17 cellular contexts compared by ENCODE assay signal in genomic region chr3:101509811-101510210, GRCh38. TPM values are rescaled to one million over a fixed set of nuclear protein-coding genes. Genes with fewer than 3 reads are reported as not detected.
A peak's percentile ranks its signal among the peaks of the same experiment; 100 is the strongest.
DNase-seq lines count a peak whose midpoint lies in the region; ATAC-seq and TF ChIP-seq lines count a peak whose summit lies in the region.
"Had no signal": no experiment of that assay in that cellular context is flagged by ENCODE, and none has a peak within 500 bp of the region (broad histone marks: within the 10 kb centered on the region; RNA-seq: fewer than 3 reads in every experiment).

No MANE protein-coding gene starts in this region.

- H2BK120ac ChIP-seq in mesendoderm (ENCODE audit: low read depth, low read length), result no peak overlapping the region

- H2AK5ac ChIP-seq in mesendoderm (ENCODE audit: low read length), result no peak overlapping the region

- no peaks in the 10 kb centered on the region for H3K9me3 Mint-ChIP-seq in chondrocyte (ENCODE audit: low read depth)
- H3K9me3 Mint-ChIP-seq: natural killer cell treated with Interleukin-12 subunit alpha and Interleukin-12 subunit beta and Interleukin-15 and Interleukin-18, amount 100 ng/mL, for 72 hours; stimulated activated naive B cell treated with anti-CD40 and anti-IgM and Interleukin-4, amounts not matched to agents 10 μg/mL and 1 μg/mL and 100 μg/mL, for 72 hours had no signal

- H3K18ac ChIP-seq in mesendoderm (ENCODE audit: low read length), result no peak overlapping the region

- no TSS peak for BruUV-seq in PC-3 (replicated peaks; lab: Mats Ljungman, UMichigan)

- no peaks in the 10 kb centered on the region for H3K27me3 Mint-ChIP-seq in chondrocyte (ENCODE audit: low read depth)
- H3K27me3 Mint-ChIP-seq: natural killer cell treated with Interleukin-12 subunit alpha and Interleukin-12 subunit beta and Interleukin-15 and Interleukin-18, amount 100 ng/mL, for 72 hours; stimulated activated naive B cell treated with anti-CD40 and anti-IgM and Interleukin-4, amounts not matched to agents 10 μg/mL and 1 μg/mL and 100 μg/mL, for 72 hours had no signal

- H2AFZ ChIP-seq in PC-3 (ENCODE audit: low read length), result peak overlapping the region; percentile 54

- no CpG with 5 or more reads among the region's 3 CpGs for WGBS in mesendoderm (ENCODE audit: extremely low coverage, insufficient coverage, low lambda C conversion rate)

- H3K27me3 ChIP-seq in PC-3 (ENCODE audit: low read length), result no peaks in the 10 kb centered on the region
- no peaks in the 10 kb centered on the region for H3K27me3 ChIP-seq in mesendoderm (ENCODE audit: insufficient read depth, low read length, poor library complexity)
- H3K27me3 ChIP-seq: BLaER1 treated with 17β-estradiol and CSF1 and Interleukin-3, amounts not matched to agents 10 nM and 100 nM; right lobe of liver had no signal

- H3K79me1 ChIP-seq in mesendoderm (ENCODE audit: low read length), result peaks cover under 1% of the 10 kb centered on the region

- no peak overlapping the region for H2BK5ac ChIP-seq in mesendoderm (ENCODE audit: low read length)

- 0 out of 2 replicates have a peak overlapping the region, but pooled peaks have one; percentile 3 for H3K27ac ChIP-seq in PC-3 (ENCODE audit: low read length)
- no peak overlapping the region for H3K27ac ChIP-seq in mesendoderm (ENCODE audit: low read depth, low read length)
- H3K27ac ChIP-seq: BLaER1 treated with 17β-estradiol and CSF1 and Interleukin-3, amounts not matched to agents 10 nM and 100 nM; right lobe of liver had no signal

- H4K8ac ChIP-seq in mesendoderm (ENCODE audit: low read depth, low read length), result no peak overlapping the region

- intact Hi-C loops in PC-3 (cut with micrococcal nuclease), result loop anchor here (5.0 kb wide), 1 partner anchor 218 kb away; no protein-coding TSS in a partner anchor

- H3K9me3 ChIP-seq in PC-3 (ENCODE audit: low read length), result no peaks in the 10 kb centered on the region
- H3K9me3 ChIP-seq: BLaER1 treated with 17β-estradiol and CSF1 and Interleukin-3, amounts not matched to agents 10 nM and 100 nM; right lobe of liver had no signal

- H3K4me3 ChIP-seq in PC-3 (ENCODE audit: low read length), result no peak overlapping the region
- no peak overlapping the region for H3K4me3 ChIP-seq in mesendoderm (ENCODE audit: low read length)
- H3K4me3 ChIP-seq: BLaER1 treated with 17β-estradiol and CSF1 and Interleukin-3, amounts not matched to agents 10 nM and 100 nM; right lobe of liver had no signal

- CTCF ChIA-PET in PC-3 (lab: Charles Lee), result no interaction called here

- no peaks in the 10 kb centered on the region for H3K9me2 ChIP-seq in PC-3 (replicated peaks; ENCODE audit: low read length)

- DNase-seq in EH (ENCODE audit: low read depth) (peak; percentile 83), PC-3 (peak; percentile 78), chondrocyte (ENCODE audit: low spot score) (no peak), mesendoderm (peak; percentile 58), HUDEP-2 (lab: John Stamatoyannopoulos, UW; ENCODE audit: unreplicated experiment in 76 of 76) (no peak), NCI-H1048 (lab: John Stamatoyannopoulos, UW) (no peak)
- DNase-seq: activated T-cell treated with anti-CD3 and anti-CD28 coated beads, Interleukin-2, amount 50 U/mL, for 1 hour; anterior cingulate cortex; KBM-7; NCI-H526; right lobe of liver; stimulated activated naive B cell treated with anti-CD40 and anti-IgM and Interleukin-4, amounts not matched to agents 10 μg/mL and 1 μg/mL and 100 μg/mL, for 72 hours; T-helper 2 cell had no signal

- H3F3A ChIP-seq in PC-3 (ENCODE audit: low read length, unreplicated experiment), result no peaks in the 10 kb centered on the region

- no peaks in the 10 kb centered on the region for H4K20me1 ChIP-seq in PC-3 (ENCODE audit: low read length)

- H3K4me1 ChIP-seq in PC-3 (ENCODE audit: insufficient read depth, low read length) (peaks cover 30% of the 10 kb centered on the region), mesendoderm (ENCODE audit: control insufficient read depth, low read depth, low read length) (no peaks in the 10 kb centered on the region)

- no peak overlapping the region for H4K5ac ChIP-seq in mesendoderm (ENCODE audit: low read length)

- H3K4me2 ChIP-seq in PC-3 (ENCODE audit: low read length), result peak overlapping the region; percentile 24
- H3K4me2 ChIP-seq in mesendoderm (ENCODE audit: low read length), result no peak overlapping the region

- peaks cover 43% of the 10 kb centered on the region for H3K4me1 Mint-ChIP-seq in chondrocyte (ENCODE audit: low read depth)

- H3K9ac ChIP-seq in PC-3 (ENCODE audit: low read length) (no peak overlapping the region), mesendoderm (ENCODE audit: low read length) (no peak overlapping the region)
- H3K9ac ChIP-seq: BLaER1 treated with 17β-estradiol and CSF1 and Interleukin-3, amounts not matched to agents 10 nM and 100 nM had no signal

- peak overlapping the region; percentile 2 for H3K4me3 Mint-ChIP-seq in chondrocyte (ENCODE audit: unreplicated experiment)
- H3K4me3 Mint-ChIP-seq: natural killer cell treated with Interleukin-12 subunit alpha and Interleukin-12 subunit beta and Interleukin-15 and Interleukin-18, amount 100 ng/mL, for 72 hours; stimulated activated naive B cell treated with anti-CD40 and anti-IgM and Interleukin-4, amounts not matched to agents 10 μg/mL and 1 μg/mL and 100 μg/mL, for 72 hours had no signal

- no peak overlapping the region for H3K4ac ChIP-seq in mesendoderm (ENCODE audit: low read depth, low read length)

- H3K36me3 ChIP-seq in PC-3 (ENCODE audit: low read depth, low read length) (no peaks in the 10 kb centered on the region), mesendoderm (ENCODE audit: control insufficient read depth, insufficient read depth, low read length) (no peaks in the 10 kb centered on the region)
- H3K36me3 ChIP-seq: right lobe of liver had no signal

- no peak overlapping the region for H2BK15ac ChIP-seq in mesendoderm (replicated peaks; ENCODE audit: low read depth)

- H3K56ac ChIP-seq in mesendoderm (ENCODE audit: low read length), result no peak overlapping the region

- H3K79me2 ChIP-seq in PC-3 (ENCODE audit: low read length), result peaks cover 17% of the 10 kb centered on the region
- no peaks in the 10 kb centered on the region for H3K79me2 ChIP-seq in mesendoderm (ENCODE audit: control insufficient read depth, insufficient read depth, low read length)

- H3K36me3 Mint-ChIP-seq in chondrocyte (ENCODE audit: low read depth), result peaks cover 4% of the 10 kb centered on the region

- H3K27ac Mint-ChIP-seq in chondrocyte (ENCODE audit: unreplicated experiment), result peak overlapping the region; percentile 96
- H3K27ac Mint-ChIP-seq: stimulated activated naive B cell treated with anti-CD40 and anti-IgM and Interleukin-4, amounts not matched to agents 10 μg/mL and 1 μg/mL and 100 μg/mL, for 72 hours had no signal

- TF ChIP-seq CTCF in PC-3 (conservative IDR thresholded peaks at IDR 0.05; ENCODE audit: low read depth, low read length) (no peak), chondrocyte (IDR thresholded peaks at IDR 0.05) (no peak)

- ATAC-seq in PC-3 (no peak), HG02885 (IDR thresholded peaks at IDR 0.05; ENCODE audit: poor library complexity, unreplicated experiment) (no peak), GM19452 (IDR thresholded peaks at IDR 0.05; ENCODE audit: unreplicated experiment) (no peak)
- ATAC-seq: natural killer cell treated with Interleukin-12 subunit alpha and Interleukin-12 subunit beta and Interleukin-15 and Interleukin-18, amount 100 ng/mL, for 72 hours; right lobe of liver; stimulated activated naive B cell treated with anti-CD40 and anti-IgM and Interleukin-4, amounts not matched to agents 10 μg/mL and 1 μg/mL and 100 μg/mL, for 72 hours had no signal

- H3K23ac ChIP-seq in mesendoderm (ENCODE audit: low read length), result no peak overlapping the region

- POLR2A ChIA-PET in PC-3 (lab: Charles Lee; ENCODE audit: unreplicated experiment), result interaction anchor here (0.7 kb wide), 1 partner anchor 206 kb away, joined by 3 read pairs; no protein-coding TSS in a partner anchor

RNA-seq across cellular contexts. Expression of gene SENP7, which starts 3.2 kb away (rescaled TPM):
- total RNA-seq in PC-3 (2014; rRNA removed), result 4.8 and 5.4 TPM in 2 replicates
- 15.7 to 20.6 TPM (median 17.2 TPM) in 3 replicates for total RNA-seq in chondrocyte
- 3.7 TPM for polyA plus RNA-seq in mesendoderm (2013, experiment 1 of 2)
- polyA plus RNA-seq in mesendoderm (2013, experiment 2 of 2), result 3.6 TPM

RNA-seq across cellular contexts. Expression of gene TRMT10C, which starts 51.9 kb away (rescaled TPM):
- total RNA-seq in PC-3 (2014; rRNA removed) (31.7 and 35.2 TPM in 2 replicates), chondrocyte (12.8 to 17.6 TPM (median 17.0 TPM) in 3 replicates)
- polyA plus RNA-seq in mesendoderm (2013, experiment 1 of 2), result 70.4 TPM
- 66.9 TPM for polyA plus RNA-seq in mesendoderm (2013, experiment 2 of 2)

Comparison
In these comparisons a context has a peak if more than half of its experiments do, and no peak if none do; other contexts are left out.
1. DNase-seq: peak in EH (single experiment), PC-3 (single experiment) and mesendoderm (single experiment); none in chondrocyte (single experiment), HUDEP-2 (0 of 76) and NCI-H1048 (single experiment).